Comparison of ENCODE assay signal across 12 cellular contexts in genomic region chr17:80103061-80103481, GRCh38. TPM values are rescaled to one million over a fixed set of nuclear protein-coding genes. Genes with fewer than 3 reads are reported as not detected.
DNase-seq lines count a peak whose midpoint lies in the region; ATAC-seq and TF ChIP-seq lines count a peak whose summit lies in the region.
"Had no signal": no experiment of that assay in that cellular context is flagged by ENCODE, and none has a peak within 500 bp of the region (broad histone marks: within the 10 kb centered on the region; RNA-seq: fewer than 3 reads in every experiment).

No MANE protein-coding gene starts in this region.

- DNase-seq in activated T-cell treated with anti-CD3 and anti-CD28 coated beads, Interleukin-2, amount 50 U/mL, for 4 hours, result no peak
- DNase-seq in activated T-cell treated with anti-CD3 and anti-CD28 coated beads for 4 hours, result no peak
- DNase-seq in activated CD8-positive, alpha-beta T cell treated with anti-CD3 and anti-CD28 coated beads for 36 hours, result no peak
- DNase-seq in immature natural killer cell, result no peak
- peak; percentile 70 for DNase-seq in retina
- no peak for DNase-seq in stimulated activated CD4-positive, alpha-beta T cell treated with anti-CD3 and anti-CD28 coated beads, Interleukin-4, amount 100 ng/mL, for 24 hours
- no peak for DNase-seq in NCI-H774 (lab: John Stamatoyannopoulos, UW)
- DNase-seq: cortex of kidney, NCI-H187, NCI-H748 treated with DMSO at 0.1 percent for 48 hours, occipital lobe had no signal

- H3K4me3 Mint-ChIP-seq in activated T-cell treated with anti-CD3 and anti-CD28 coated beads, Interleukin-2, amount 50 U/mL, for 4 hours, result peak overlapping the region; percentile 45
- peak overlapping the region; percentile 26 for H3K4me3 Mint-ChIP-seq in activated CD8-positive, alpha-beta T cell treated with anti-CD3 and anti-CD28 coated beads for 36 hours
- peak overlapping the region; percentile 30 to 91 (median 63) for H3K4me3 Mint-ChIP-seq in immature natural killer cell

- H3K27ac Mint-ChIP-seq in activated CD8-positive, alpha-beta T cell treated with anti-CD3 and anti-CD28 coated beads for 36 hours, result no peak overlapping the region
- H3K27ac Mint-ChIP-seq in immature natural killer cell, result peak overlapping the region in 2 of 6 donors; percentile 39 to 61

- POLR2A ChIA-PET in activated CD8-positive, alpha-beta T cell treated with anti-CD3 and anti-CD28 coated beads for 36 hours (lab: Charles Lee), result interaction anchor here (1.5 kb wide), 1 partner anchor 40 kb away, joined by 4 read pairs; no protein-coding TSS in a partner anchor

- no peaks in the 10 kb centered on the region for H3K36me3 Mint-ChIP-seq in activated T-cell treated with anti-CD3 and anti-CD28 coated beads, Interleukin-2, amount 50 U/mL, for 4 hours (ENCODE audit: insufficient read depth)
- peaks cover 2% of the 10 kb centered on the region for H3K36me3 Mint-ChIP-seq in activated CD8-positive, alpha-beta T cell treated with anti-CD3 and anti-CD28 coated beads for 36 hours (ENCODE audit: low read depth)
- H3K36me3 Mint-ChIP-seq in immature natural killer cell, result no peaks in the 10 kb centered on the region

- no peaks in the 10 kb centered on the region for H3K27me3 Mint-ChIP-seq in activated T-cell treated with anti-CD3 and anti-CD28 coated beads, Interleukin-2, amount 50 U/mL, for 4 hours (ENCODE audit: low read depth)
- H3K27me3 Mint-ChIP-seq in activated CD8-positive, alpha-beta T cell treated with anti-CD3 and anti-CD28 coated beads for 36 hours, result no peaks in the 10 kb centered on the region
- peaks cover 8 to 12% (median 8%) of the 10 kb centered on the region in 3 donors for H3K27me3 Mint-ChIP-seq in immature natural killer cell (ENCODE audit: low read depth in 3 of 3)

- peaks cover 31% of the 10 kb centered on the region for H3K4me1 Mint-ChIP-seq in activated T-cell treated with anti-CD3 and anti-CD28 coated beads, Interleukin-2, amount 50 U/mL, for 4 hours (ENCODE audit: low read depth)
- peaks cover 29% of the 10 kb centered on the region for H3K4me1 Mint-ChIP-seq in activated CD8-positive, alpha-beta T cell treated with anti-CD3 and anti-CD28 coated beads for 36 hours (ENCODE audit: low read depth)
- H3K4me1 Mint-ChIP-seq in immature natural killer cell, result peaks cover 18 to 24% of the 10 kb centered on the region in 2 donors

- no peaks in the 10 kb centered on the region for H3K9me3 Mint-ChIP-seq in activated T-cell treated with anti-CD3 and anti-CD28 coated beads, Interleukin-2, amount 50 U/mL, for 4 hours
- no peaks in the 10 kb centered on the region for H3K9me3 Mint-ChIP-seq in activated CD8-positive, alpha-beta T cell treated with anti-CD3 and anti-CD28 coated beads for 36 hours
- peaks cover 0 to 1% (median 0%) of the 10 kb centered on the region in 6 donors for H3K9me3 Mint-ChIP-seq in immature natural killer cell

- no peak for ATAC-seq in activated T-cell treated with anti-CD3 and anti-CD28 coated beads, Interleukin-2, amount 50 U/mL, for 4 hours
- no peak for ATAC-seq in activated CD8-positive, alpha-beta T cell treated with anti-CD3 and anti-CD28 coated beads for 36 hours
- ATAC-seq in GM18502 (IDR thresholded peaks at IDR 0.05; ENCODE audit: poor library complexity, unreplicated experiment), result no peak

- CTCF ChIA-PET in activated CD8-positive, alpha-beta T cell treated with anti-CD3 and anti-CD28 coated beads for 36 hours (lab: Charles Lee), result no interaction called here

- no peak for TF ChIP-seq CTCF in activated CD8-positive, alpha-beta T cell treated with anti-CD3 and anti-CD28 coated beads for 36 hours (IDR thresholded peaks at IDR 0.05)

- intact Hi-C loops in activated CD8-positive, alpha-beta T cell treated with anti-CD3 and anti-CD28 coated beads for 36 hours (cut with micrococcal nuclease), result no loop called here

RNA-seq across cellular contexts. Expression of gene GAA, which starts 1.7 kb away (rescaled TPM):
- 10 to 100 TPM; 16.1 to 18.6 (median 16.7) TPM for total RNA-seq in activated T-cell treated with anti-CD3 and anti-CD28 coated beads, Interleukin-2, amount 50 U/mL, for 4 hours
- 10 to 100 TPM; 42.6 to 46.2 TPM for total RNA-seq in activated CD8-positive, alpha-beta T cell treated with anti-CD3 and anti-CD28 coated beads for 36 hours
- 10 to 100 TPM; 14.7 to 20.0 (median 15.4) TPM for polyA plus RNA-seq in immature natural killer cell

RNA-seq across cellular contexts. Expression of gene EIF4A3, which starts 43.9 kb away (rescaled TPM):
- total RNA-seq in activated T-cell treated with anti-CD3 and anti-CD28 coated beads, Interleukin-2, amount 50 U/mL, for 4 hours, result 100 to 1,000 TPM; 228 to 251 (median 230) TPM
- 100 to 1,000 TPM; 178 to 183 TPM for total RNA-seq in activated CD8-positive, alpha-beta T cell treated with anti-CD3 and anti-CD28 coated beads for 36 hours
- polyA plus RNA-seq in immature natural killer cell, result 100 to 1,000 TPM in 1 of 3 donors, 10 to 100 TPM in 2; 70.7 to 124 (median 92.6) TPM
